Comparison of ENCODE assay signal across 8 cellular contexts in genomic region chr18:31498450-31499156, GRCh38. TPM values are rescaled to one million over a fixed set of nuclear protein-coding genes. Genes with fewer than 3 reads are reported as not detected.
DNase-seq lines count a peak whose midpoint lies in the region; TF ChIP-seq lines count a peak whose summit lies in the region.

No MANE protein-coding gene starts in this region.

- peak overlapping the region; percentile 61 for H3K4ac ChIP-seq in mesendoderm (ENCODE audit: low read depth, low read length)

- peaks cover 22% of the 10 kb centered on the region for H3K27me3 Mint-ChIP-seq in activated naive CD4-positive, alpha-beta T cell treated with anti-CD3 and anti-CD28 coated beads, Interleukin-2, amount 50 U/mL, for 24 hours

- peak overlapping the region; percentile 75 for H3K4me3 Mint-ChIP-seq in activated naive CD4-positive, alpha-beta T cell treated with anti-CD3 and anti-CD28 coated beads, Interleukin-2, amount 50 U/mL, for 24 hours

- peak overlapping the region; percentile 99 for H4K8ac ChIP-seq in mesendoderm (ENCODE audit: low read depth, low read length)

- peak overlapping the region; percentile 93 for H2BK5ac ChIP-seq in mesendoderm (ENCODE audit: low read length)

- peaks cover 14% of the 10 kb centered on the region for H3K79me1 ChIP-seq in mesendoderm (ENCODE audit: low read length)

- no peaks in the 10 kb centered on the region for H3K36me3 ChIP-seq in brain microvascular endothelial cell (replicated peaks)
- H3K36me3 ChIP-seq in mesendoderm (ENCODE audit: control insufficient read depth, insufficient read depth, low read length): no peaks in the 10 kb centered on the region

- H3K36me3 Mint-ChIP-seq in activated naive CD4-positive, alpha-beta T cell treated with anti-CD3 and anti-CD28 coated beads, Interleukin-2, amount 50 U/mL, for 24 hours: no peaks in the 10 kb centered on the region

- H3K9me3 Mint-ChIP-seq in activated naive CD4-positive, alpha-beta T cell treated with anti-CD3 and anti-CD28 coated beads, Interleukin-2, amount 50 U/mL, for 24 hours: no peaks in the 10 kb centered on the region

- no peak overlapping the region for H3K27ac Mint-ChIP-seq in activated naive CD4-positive, alpha-beta T cell treated with anti-CD3 and anti-CD28 coated beads, Interleukin-2, amount 50 U/mL, for 24 hours

- H3K23ac ChIP-seq in mesendoderm (ENCODE audit: low read length): peak overlapping the region; percentile 96

- H3K4me2 ChIP-seq in mesendoderm (ENCODE audit: low read length): peak overlapping the region; percentile 39

- no peak overlapping the region for H4K5ac ChIP-seq in mesendoderm (ENCODE audit: low read length)

- H3K56ac ChIP-seq in mesendoderm (ENCODE audit: low read length): peak overlapping the region; percentile 99

- H3K79me2 ChIP-seq in mesendoderm (ENCODE audit: control insufficient read depth, insufficient read depth, low read length): peaks cover 34% of the 10 kb centered on the region

- in situ Hi-C loops in brain microvascular endothelial cell (cut with HindIII; ENCODE audit: low pct_ligation_motif_present, low sequenced_read_pairs) (no loop called here), GM13976 (cut with MboI; ENCODE audit: low sequenced_read_pairs, unreplicated experiment) (no loop called here)

- H2AK5ac ChIP-seq in mesendoderm (ENCODE audit: low read length): no peak overlapping the region

- peak overlapping the region; percentile 6 for H3K27ac ChIP-seq in brain microvascular endothelial cell
- H3K27ac ChIP-seq in mesendoderm (ENCODE audit: low read depth, low read length): peak overlapping the region; percentile 66

- no CpG with 5 or more reads among the region's 25 CpGs for WGBS in mesendoderm (ENCODE audit: extremely low coverage, insufficient coverage, low lambda C conversion rate)

- no peaks in the 10 kb centered on the region for H3K27me3 ChIP-seq in brain microvascular endothelial cell (replicated peaks)
- H3K27me3 ChIP-seq in mesendoderm (ENCODE audit: insufficient read depth, low read length, poor library complexity): no peaks in the 10 kb centered on the region

- H3K4me3 ChIP-seq in brain microvascular endothelial cell (ENCODE audit: low read depth, low read length) (peak overlapping the region; percentile 79), mesendoderm (ENCODE audit: low read length) (peak overlapping the region; percentile 93)

- peak overlapping the region; percentile 97 for H3K9ac ChIP-seq in mesendoderm (ENCODE audit: low read length)

- peaks cover 9% of the 10 kb centered on the region for H3K4me1 ChIP-seq in mesendoderm (ENCODE audit: control insufficient read depth, low read depth, low read length)

- H3K18ac ChIP-seq in mesendoderm (ENCODE audit: low read length): peak overlapping the region; percentile 64

- no peak for DNase-seq in activated naive CD4-positive, alpha-beta T cell (lab: John Stamatoyannopoulos, UW)
- DNase-seq in HT-29 (ENCODE audit: low spot score): peak; percentile 50
- no peak for DNase-seq in brain microvascular endothelial cell
- DNase-seq in mesendoderm: no peak
- no peak for DNase-seq in midbrain (lab: John Stamatoyannopoulos, UW)
- no peak for DNase-seq in activated CD4-positive, alpha-beta T cell treated with anti-CD3 and anti-CD28 coated beads, Interleukin-2, amount 50 U/mL, for 48 hours
- no peak for DNase-seq in GM13976 (ENCODE audit: low spot score)

- no peak for TF ChIP-seq CTCF in brain microvascular endothelial cell (IDR thresholded peaks at IDR 0.05; ENCODE audit: low read depth, low read length, missing control alignments)
- no peak for TF ChIP-seq CTCF in GM13976 (IDR thresholded peaks at IDR 0.05; ENCODE audit: borderline replicate concordance, control extremely low read depth, extremely low read depth, insufficient read depth, missing control alignments)

- peaks cover 3% of the 10 kb centered on the region for H3K4me1 Mint-ChIP-seq in activated naive CD4-positive, alpha-beta T cell treated with anti-CD3 and anti-CD28 coated beads, Interleukin-2, amount 50 U/mL, for 24 hours

- H2BK120ac ChIP-seq in mesendoderm (ENCODE audit: low read depth, low read length): peak overlapping the region; percentile 17

- H2BK15ac ChIP-seq in mesendoderm (replicated peaks; ENCODE audit: low read depth): no peak overlapping the region

RNA-seq across cellular contexts. Expression of gene DSG2, which starts 0.6 kb away (rescaled TPM):
- 16.5 and 17.8 TPM in 2 replicates for total RNA-seq in HT-29 (2014; rRNA removed; shearing (Covaris generic))
- polyA plus RNA-seq in mesendoderm (2013, experiment 1 of 2): 98.2 TPM
- 99.5 TPM for polyA plus RNA-seq in mesendoderm (2013, experiment 2 of 2)

RNA-seq across cellular contexts. Expression of gene DSG3, which starts 51.1 kb away (rescaled TPM):
- 0.03 TPM in 1 of 2 replicates, not detected in the other for total RNA-seq in HT-29 (2014; rRNA removed; shearing (Covaris generic))
- polyA plus RNA-seq in mesendoderm (2013, experiment 1 of 2): 0.13 TPM
- polyA plus RNA-seq in mesendoderm (2013, experiment 2 of 2): 0.11 TPM
